ENCODE assay signal across 13 cellular contexts in genomic region chr5:130286971-130287370, GRCh38.
"Had no signal": no experiment of that assay in that cellular context is flagged by ENCODE, and none has a peak within 500 bp of the region (broad histone marks: within the 10 kb centered on the region; RNA-seq: fewer than 3 reads in every experiment).

No MANE protein-coding gene starts in this region.

- H3K4me1 Mint-ChIP-seq: activated CD4-positive, alpha-beta T cell treated with anti-CD3 and anti-CD28 coated beads, Interleukin-2, amount 10 ng/mL, durations not matched to agents 7 days and 5 days; activated naive CD8-positive, alpha-beta T cell treated with anti-CD3 and anti-CD28 coated beads, Interleukin-2, amount 10 ng/mL, durations not matched to agents 7 days and 5 days; immature natural killer cell; stimulated activated effector memory CD8-positive, alpha-beta T cell treated with anti-CD3 and anti-CD28 coated beads, Interleukin-12 subunit alpha, Interleukin-12 subunit beta, amount 100 ng/mL, for 72 hours had no signal

- H3K27ac Mint-ChIP-seq: activated CD4-positive, alpha-beta T cell treated with anti-CD3 and anti-CD28 coated beads, Interleukin-2, amount 10 ng/mL, durations not matched to agents 7 days and 5 days; activated naive CD8-positive, alpha-beta T cell treated with anti-CD3 and anti-CD28 coated beads, Interleukin-2, amount 10 ng/mL, durations not matched to agents 7 days and 5 days; dendritic cell treated with granulocyte-macrophage colony-stimulating factor and Interleukin-4, amounts not matched to agents 40 ng/mL and 50 ng/mL, for 4 days; effector memory CD8-positive, alpha-beta T cell; immature natural killer cell; stimulated activated effector memory CD8-positive, alpha-beta T cell treated with anti-CD3 and anti-CD28 coated beads, Interleukin-12 subunit alpha, Interleukin-12 subunit beta, amount 100 ng/mL, for 72 hours had no signal

- H3K27me3 Mint-ChIP-seq: activated CD4-positive, alpha-beta T cell treated with anti-CD3 and anti-CD28 coated beads, Interleukin-2, amount 10 ng/mL, durations not matched to agents 7 days and 5 days; activated naive CD8-positive, alpha-beta T cell treated with anti-CD3 and anti-CD28 coated beads, Interleukin-2, amount 10 ng/mL, durations not matched to agents 7 days and 5 days; dendritic cell treated with granulocyte-macrophage colony-stimulating factor and Interleukin-4, amounts not matched to agents 40 ng/mL and 50 ng/mL, for 4 days; effector memory CD8-positive, alpha-beta T cell had no signal

- H3K4me3 Mint-ChIP-seq: activated CD4-positive, alpha-beta T cell treated with anti-CD3 and anti-CD28 coated beads, Interleukin-2, amount 10 ng/mL, durations not matched to agents 7 days and 5 days; activated naive CD8-positive, alpha-beta T cell treated with anti-CD3 and anti-CD28 coated beads, Interleukin-2, amount 10 ng/mL, durations not matched to agents 7 days and 5 days; dendritic cell treated with granulocyte-macrophage colony-stimulating factor and Interleukin-4, amounts not matched to agents 40 ng/mL and 50 ng/mL, for 4 days; effector memory CD8-positive, alpha-beta T cell; immature natural killer cell; stimulated activated effector memory CD8-positive, alpha-beta T cell treated with anti-CD3 and anti-CD28 coated beads, Interleukin-12 subunit alpha, Interleukin-12 subunit beta, amount 100 ng/mL, for 72 hours had no signal

- H3K36me3 ChIP-seq: lower lobe of right lung, sigmoid colon had no signal

- H3K27me3 ChIP-seq: sigmoid colon had no signal

- H3K27ac ChIP-seq: lower lobe of right lung, sigmoid colon had no signal

- H3K9me3 Mint-ChIP-seq: activated CD4-positive, alpha-beta T cell treated with anti-CD3 and anti-CD28 coated beads, Interleukin-2, amount 10 ng/mL, durations not matched to agents 7 days and 5 days; activated naive CD8-positive, alpha-beta T cell treated with anti-CD3 and anti-CD28 coated beads, Interleukin-2, amount 10 ng/mL, durations not matched to agents 7 days and 5 days; dendritic cell treated with granulocyte-macrophage colony-stimulating factor and Interleukin-4, amounts not matched to agents 40 ng/mL and 50 ng/mL, for 4 days; stimulated activated effector memory CD8-positive, alpha-beta T cell treated with anti-CD3 and anti-CD28 coated beads, Interleukin-12 subunit alpha, Interleukin-12 subunit beta, amount 100 ng/mL, for 72 hours had no signal

- H3K4me3 ChIP-seq: lower lobe of right lung, sigmoid colon had no signal

- H3K4me1 ChIP-seq: lower lobe of right lung, sigmoid colon had no signal

- DNase-seq: activated CD4-positive, alpha-beta T cell treated with anti-CD3 and anti-CD28 coated beads, Interleukin-2, amount 10 ng/mL, durations not matched to agents 7 days and 5 days; activated CD8-positive, alpha-beta memory T cell treated with anti-CD3 and anti-CD28 coated beads for 24 hours; activated naive CD8-positive, alpha-beta T cell treated with anti-CD3 and anti-CD28 coated beads, Interleukin-2, amount 10 ng/mL, durations not matched to agents 7 days and 5 days; anterior cingulate cortex; effector memory CD8-positive, alpha-beta T cell; erythroblast; foreskin melanocyte; immature natural killer cell; lower lobe of right lung; sigmoid colon; T-helper 9 cell had no signal

- H3K36me3 Mint-ChIP-seq: activated naive CD8-positive, alpha-beta T cell treated with anti-CD3 and anti-CD28 coated beads, Interleukin-2, amount 10 ng/mL, durations not matched to agents 7 days and 5 days; immature natural killer cell; stimulated activated effector memory CD8-positive, alpha-beta T cell treated with anti-CD3 and anti-CD28 coated beads, Interleukin-12 subunit alpha, Interleukin-12 subunit beta, amount 100 ng/mL, for 72 hours had no signal

- H3K9me3 ChIP-seq: lower lobe of right lung, sigmoid colon had no signal
